In the genomic region with DNA sequence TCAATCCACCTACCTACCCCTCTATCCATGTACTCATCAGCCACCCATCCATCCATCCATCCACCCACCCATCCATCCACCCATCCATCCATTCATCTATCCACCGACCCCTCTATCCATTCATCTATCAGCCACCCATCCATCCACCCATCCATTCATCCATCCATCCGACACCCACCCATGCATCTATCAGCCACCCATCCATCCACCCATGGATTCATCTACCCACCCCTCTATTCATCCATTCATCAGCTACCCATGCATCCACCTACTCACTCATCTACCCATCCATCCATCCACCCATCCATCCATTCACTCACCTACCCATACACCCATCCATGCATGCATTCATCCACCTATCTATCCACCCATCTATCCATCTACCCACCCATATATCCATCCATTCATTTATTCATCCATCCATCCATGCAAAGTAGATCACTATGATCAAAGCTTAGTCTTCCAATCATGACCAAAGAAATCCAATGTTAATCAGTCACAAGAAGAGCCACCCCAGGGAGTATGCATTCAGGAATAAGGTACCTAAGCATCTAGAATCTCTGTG, we compare ENCODE assay signal across 30 cellular contexts. TPM values are rescaled to one million over a fixed set of nuclear protein-coding genes. Genes with fewer than 3 reads are reported as not detected.
"Had no signal": no experiment of that assay in that cellular context is flagged by ENCODE, and none has a peak within 500 bp of the region (broad histone marks: within the 10 kb centered on the region; RNA-seq: fewer than 3 reads in every experiment).

No MANE protein-coding gene starts in this region.

- ATAC-seq: effector memory CD8-positive, alpha-beta T cell; esophagus mucosa; gastrocnemius medialis; heart right ventricle; left cardiac atrium; left lung; left ventricle myocardium superior; lower lobe of right lung; mucosa of descending colon; naive thymus-derived CD8-positive, alpha-beta T cell had no signal

- H3K4me3 ChIP-seq: colonic mucosa, dorsolateral prefrontal cortex, esophagus squamous epithelium, gastrocnemius medialis, heart right ventricle, left lung, lower lobe of right lung, mucosa of descending colon had no signal

- DNase-seq: colonic mucosa; cortex of kidney; dermis blood vessel endothelial cell; dorsolateral prefrontal cortex; effector CD4-positive, alpha-beta T cell; effector memory CD8-positive, alpha-beta T cell; endodermal cell; erythroblast; esophagus squamous epithelium; foreskin fibroblast; foreskin melanocyte; gastrocnemius medialis; glutamatergic neuron; head of caudate nucleus; heart right ventricle; hippocampal formation; left cardiac atrium; left lung; left ventricle myocardium superior; lower lobe of right lung; mesenchymal stem cell; mucosa of descending colon; naive B cell; naive thymus-derived CD8-positive, alpha-beta T cell had no signal

- H3K36me3 ChIP-seq: colonic mucosa, esophagus squamous epithelium, gastrocnemius medialis, heart right ventricle, left lung, lower lobe of right lung had no signal

- H3K27ac ChIP-seq: colonic mucosa, dorsolateral prefrontal cortex, epithelial cell of prostate, esophagus squamous epithelium, gastrocnemius medialis, heart right ventricle, left lung, lower lobe of right lung had no signal

- H3K9me3 ChIP-seq: colonic mucosa, esophagus squamous epithelium, gastrocnemius medialis, heart right ventricle, left lung, lower lobe of right lung, mucosa of descending colon had no signal

- H3K4me1 ChIP-seq: colonic mucosa, esophagus squamous epithelium, gastrocnemius medialis, heart right ventricle, left lung, lower lobe of right lung had no signal

- H3K27me3 ChIP-seq: colonic mucosa, dorsolateral prefrontal cortex, esophagus squamous epithelium, gastrocnemius medialis, left lung had no signal

- FAIRE-seq: endometrium, islet of Langerhans, keratinocyte had no signal

RNA-seq across cellular contexts. Expression of gene ZNF467, which starts 27.7 kb away (rescaled TPM):
- total RNA-seq: kidney epithelial cell had no signal
